ENCODE assay signal across 8 cellular contexts in the genomic region with DNA sequence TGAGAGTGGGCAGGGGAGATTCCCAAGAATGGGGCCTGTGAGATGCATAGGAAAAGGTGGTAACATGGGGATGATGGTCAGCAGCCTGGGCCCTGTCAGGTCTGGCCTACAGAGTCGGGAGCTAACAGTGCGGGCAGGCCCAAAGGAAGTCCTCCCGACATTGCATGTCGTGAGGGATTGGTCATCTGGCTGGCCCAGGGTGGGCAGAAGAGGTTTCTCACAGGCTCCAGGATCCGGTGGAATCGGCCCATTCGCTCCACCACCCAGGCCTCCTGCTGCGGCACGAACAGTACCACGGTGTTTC. TPM values are rescaled to one million over a fixed set of nuclear protein-coding genes. Genes with fewer than 3 reads are reported as not detected.
DNase-seq lines count a peak whose midpoint lies in the region; ATAC-seq and TF ChIP-seq lines count a peak whose summit lies in the region.

No MANE protein-coding gene starts in this region.

- H3K36me3 Mint-ChIP-seq in type B pancreatic cell, result peaks cover 20% of the 10 kb centered on the region

- H3K9me2 ChIP-seq in DOHH2 (replicated peaks; ENCODE audit: control insufficient read depth, low read length), result no peaks in the 10 kb centered on the region

- TF ChIP-seq POLR2A in body of pancreas (IDR thresholded peaks at IDR 0.05) (no peak), lower leg skin (IDR thresholded peaks at IDR 0.05) (no peak)

- intact Hi-C loops in body of pancreas (cut with DNase I), result no loop called here
- intact Hi-C loops in lower leg skin (cut with DNase I; ENCODE audit: low total_unique reads), result no loop called here

- H3K9me3 Mint-ChIP-seq in type B pancreatic cell, result no peaks in the 10 kb centered on the region

- peaks cover 13% of the 10 kb centered on the region for H3K4me1 Mint-ChIP-seq in type B pancreatic cell (ENCODE audit: unreplicated experiment)

- 0 to 1% methylated on average over 4 to 10 of the region's 10 CpGs for WGBS in body of pancreas, 2 donors
- 4 to 5% methylated on average over 10 of the region's 10 CpGs for WGBS in lower leg skin, 2 donors

- peaks cover 26% of the 10 kb centered on the region for H3K79me2 ChIP-seq in DOHH2 (ENCODE audit: control insufficient read depth, low read length)

- peak overlapping the region; percentile 93 for H3K4me2 ChIP-seq in DOHH2 (ENCODE audit: low read length)

- H3K9me3 ChIP-seq in DOHH2 (ENCODE audit: control insufficient read depth, insufficient read depth, low read length) (no peaks in the 10 kb centered on the region), body of pancreas (no peaks in the 10 kb centered on the region)

- TF ChIP-seq CTCF in DOHH2 (IDR thresholded peaks at IDR 0.05; ENCODE audit: low read depth, low read length, poor library complexity, severe bottlenecking) (no peak), body of pancreas (IDR thresholded peaks at IDR 0.05) (no peak), lower leg skin (IDR thresholded peaks at IDR 0.05) (no peak), type B pancreatic cell (conservative IDR thresholded peaks at IDR 0.05) (no peak)

- H3K27ac Mint-ChIP-seq in type B pancreatic cell, result peak overlapping the region; percentile 96

- H3K27ac ChIP-seq in DOHH2 (ENCODE audit: low read depth, low read length) (peak overlapping the region; percentile 42), body of pancreas (peak overlapping the region in 3 of 4 donors; percentile 65 to 84 (median 79))

- H3K27me3 ChIP-seq in DOHH2 (ENCODE audit: control insufficient read depth, low read length) (no peaks in the 10 kb centered on the region), body of pancreas (no peaks in the 10 kb centered on the region)

- H3K27me3 Mint-ChIP-seq in type B pancreatic cell, result no peaks in the 10 kb centered on the region

- H3K4me3 Mint-ChIP-seq in type B pancreatic cell, result peak overlapping the region; percentile 94

- H3K4me1 ChIP-seq in DOHH2 (ENCODE audit: control insufficient read depth, low read length) (peaks cover 18% of the 10 kb centered on the region), body of pancreas (peaks cover 23% of the 10 kb centered on the region)

- ATAC-seq in HG03159 (IDR thresholded peaks at IDR 0.05; ENCODE audit: unreplicated experiment), result peak; percentile 19
- ATAC-seq in body of pancreas, result no peak

- DNase-seq in body of pancreas, result no peak
- no peak for DNase-seq in lower leg skin (ENCODE audit: low spot score in 2 of 2)
- DNase-seq in type B pancreatic cell (ENCODE audit: extremely low spot score, unreplicated experiment), result no peak
- no peak for DNase-seq in SW480 (ENCODE audit: low spot score)
- no peak for DNase-seq in NCI-H526 (lab: John Stamatoyannopoulos, UW)
- DNase-seq in NCI-H2107 (lab: John Stamatoyannopoulos, UW), result no peak

- H3F3A ChIP-seq in DOHH2 (ENCODE audit: control insufficient read depth, insufficient read depth), result no peaks in the 10 kb centered on the region; the same call in 1 of the 2 replicates

- H4K20me1 ChIP-seq in DOHH2 (ENCODE audit: control insufficient read depth, insufficient read depth, low read depth, low read length), result no peaks in the 10 kb centered on the region

- peak overlapping the region; percentile 99 for H3K4me3 ChIP-seq in DOHH2 (ENCODE audit: low read length)
- peak overlapping the region; percentile 50 to 55 for H3K4me3 ChIP-seq in body of pancreas
- H3K4me3 ChIP-seq in lower leg skin (ENCODE audit: low read depth, poor library complexity, severe bottlenecking), result peak overlapping the region; percentile 37

- peaks cover 37% of the 10 kb centered on the region for H3K36me3 ChIP-seq in DOHH2 (ENCODE audit: control insufficient read depth, low read length)
- peaks cover 0 to 12% of the 10 kb centered on the region in 2 donors for H3K36me3 ChIP-seq in body of pancreas (replicated peaks in 1 of 2; ENCODE audit: insufficient read depth in 1 of 2, low read depth in 2 of 2)

RNA-seq across cellular contexts. Expression of a gene that starts 0.5 kb away (rescaled TPM):
- total RNA-seq in body of pancreas, result 10 to 100 TPM; 38.9 to 43.6 TPM
- total RNA-seq in lower leg skin, result 100 to 1,000 TPM in 2 of 4 donors, 10 to 100 TPM in 2; 76.3 to 105 (median 88.6) TPM
- 115 and 149 TPM in 2 replicates for total RNA-seq in type B pancreatic cell (ENCODE audit: low replicate concordance)

RNA-seq across cellular contexts. Expression of a gene that starts 6.0 kb away (rescaled TPM):
- 10 to 100 TPM; 12.5 to 15.0 TPM for total RNA-seq in body of pancreas
- 10 to 100 TPM in 3 of 4 donors, 1 to 10 TPM in 1; 9.8 to 21.3 (median 19.0) TPM for total RNA-seq in lower leg skin
- total RNA-seq in type B pancreatic cell (ENCODE audit: low replicate concordance), result 24.6 and 28.1 TPM in 2 replicates

RNA-seq across cellular contexts. Expression of a gene that starts 13.2 kb away (rescaled TPM):
- total RNA-seq in body of pancreas (1 to 10 TPM; 2.3 to 6.6 TPM), lower leg skin (10 to 100 TPM; 16.7 to 27.9 (median 19.4) TPM), type B pancreatic cell (ENCODE audit: low replicate concordance) (15.6 and 23.3 TPM in 2 replicates)

RNA-seq across cellular contexts. Expression of a gene that starts 22.7 kb away (rescaled TPM):
- total RNA-seq in body of pancreas (10 to 100 TPM in 1 of 2 donors, 1 to 10 TPM in 1; 6.0 to 29.3 TPM), lower leg skin (10 to 100 TPM in 3 of 4 donors, 1 to 10 TPM in 1; 5.3 to 34.7 (median 11.6) TPM), type B pancreatic cell (ENCODE audit: low replicate concordance) (33.9 and 72.6 TPM in 2 replicates)

RNA-seq across cellular contexts. Expression of a gene that starts 30.0 kb away (rescaled TPM):
- total RNA-seq in body of pancreas (100 to 1,000 TPM in 1 of 2 donors, 10 to 100 TPM in 1; 63.6 to 118 TPM), lower leg skin (100 to 1,000 TPM; 122 to 194 (median 156) TPM), type B pancreatic cell (ENCODE audit: low replicate concordance) (258 and 285 TPM in 2 replicates)

Comparison
In these comparisons a context has a peak if more than half of its experiments do, and no peak if none do; other contexts are left out.
1. H3K4me3 ChIP-seq: peak in every context shown above with its lines; median percentile 99 in DOHH2; 52 in body of pancreas; 37 in lower leg skin.